In genomic region chr20:31722388-31723281, GRCh38 we compare ENCODE assay signal across 1 cellular context.
TF ChIP-seq lines count a peak whose summit lies in the region.

Gene BCL2L1 (minus strand): TSS chr20:31722868. CDS start chr20:31722218, 650 bp downstream.

TF ChIP-seq in SK-N-SH, 30 proteins besides CTCF, POLR2A, EP300 and RAD21 (continued from another document):
- TF ChIP-seq IRF3 (IDR thresholded peaks at IDR 0.05; ENCODE audit: low read depth, low read length) (no peak), TAF1 (IDR thresholded peaks at IDR 0.05; ENCODE audit: borderline replicate concordance, low read depth, low read length) (peak; percentile 69), USF2 (IDR thresholded peaks at IDR 0.05; ENCODE audit: borderline replicate concordance, low read depth, low read length) (no peak), USF1 (IDR thresholded peaks at IDR 0.05; ENCODE audit: borderline replicate concordance, low read depth) (no peak), SMC3 (IDR thresholded peaks at IDR 0.05; ENCODE audit: low read depth, low read length) (peak; percentile 48; the same call in 1 of the 2 replicates), NFIC (IDR thresholded peaks at IDR 0.05; ENCODE audit: borderline replicate concordance) (peak; percentile 41), TEAD4 (IDR thresholded peaks at IDR 0.05; ENCODE audit: borderline replicate concordance, insufficient read depth) (no peak), FOXM1 (IDR thresholded peaks at IDR 0.05; ENCODE audit: low read depth) (no peak), PBX3 (IDR thresholded peaks at IDR 0.05) (no peak; the same call in 1 of the 2 replicates), EZH2phosphoT487 (IDR thresholded peaks at IDR 0.05; ENCODE audit: borderline replicate concordance, low read depth) (no peak), FOXJ3 (CRISPR knock-in tag; IDR thresholded peaks at IDR 0.05) (no peak), YY1 (IDR thresholded peaks at IDR 0.05; ENCODE audit: low read depth) (no peak; the same call in 1 of the 2 replicates), GABPA (IDR thresholded peaks at IDR 0.05; ENCODE audit: low read depth) (no peak; the same call in 1 of the 2 replicates), MXI1 (IDR thresholded peaks at IDR 0.05; ENCODE audit: low read depth, low read length) (peak; percentile 75), TCF12 (IDR thresholded peaks at IDR 0.05) (peak; percentile 28; the same call in 1 of the 2 replicates), POLR2AphosphoS5 (IDR thresholded peaks at IDR 0.05; ENCODE audit: low read depth, low read length) (peak; percentile 63), GATA2 (CRISPR knock-in tag; IDR thresholded peaks at IDR 0.05) (no peak), ZBTB33 (IDR thresholded peaks at IDR 0.05; ENCODE audit: borderline replicate concordance, low read depth) (no peak; the same call in 1 of the 2 replicates), RXRA (IDR thresholded peaks at IDR 0.05; ENCODE audit: borderline replicate concordance, low read depth) (peak; percentile 14; the same call in 1 of the 2 replicates)
